24 cellular contexts compared by ENCODE assay signal in the genomic region with DNA sequence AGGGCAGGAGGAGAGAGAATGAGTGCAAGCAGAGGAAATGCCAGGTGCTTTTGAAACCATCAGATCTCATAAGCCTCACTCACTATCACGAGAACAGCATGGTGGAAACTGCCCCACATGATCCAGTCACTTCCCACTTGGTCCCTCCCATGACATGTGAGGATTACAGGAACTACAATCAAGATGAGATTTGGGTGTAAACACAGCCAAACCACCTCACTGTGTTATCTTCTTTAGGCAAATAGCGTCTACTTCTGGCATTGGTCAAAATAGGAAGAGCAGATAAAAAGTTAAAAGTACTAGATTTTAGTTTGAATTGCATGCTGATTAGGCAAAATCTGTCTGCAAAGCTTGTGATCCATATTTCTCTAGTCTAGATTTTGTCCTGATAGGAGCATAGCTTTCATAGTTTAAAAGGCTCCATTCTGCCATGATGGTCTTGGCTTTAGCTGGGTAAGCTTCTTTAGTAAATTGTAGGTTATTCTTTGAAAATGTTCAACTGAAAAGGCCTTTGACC.
"Had no signal": no experiment of that assay in that cellular context is flagged by ENCODE, and none has a peak within 500 bp of the region (broad histone marks: within the 10 kb centered on the region; RNA-seq: fewer than 3 reads in every experiment).

No MANE protein-coding gene starts in this region.

- FAIRE-seq: HTR-8/SVneo had no signal

- H3K9me3 ChIP-seq: Peyer's patch, SJCRH30 had no signal

- H3K27ac ChIP-seq: HL-60, PC-9, Peyer's patch, SJCRH30 had no signal

- H3K4me3 ChIP-seq: PC-9, Peyer's patch, SJCRH30 had no signal

- H3K4me2 ChIP-seq: PC-9 had no signal

- H3K27me3 ChIP-seq: Peyer's patch, SJCRH30 had no signal

- H3K27ac Mint-ChIP-seq: IgD-negative memory B cell had no signal

- H3K4me1 ChIP-seq: Peyer's patch, SJCRH30 had no signal

- H3K4me1 Mint-ChIP-seq: IgD-negative memory B cell had no signal

- H3K36me3 ChIP-seq: Peyer's patch, SJCRH30 had no signal

- DNase-seq: KBM-7; MV-4-11; NCI-H1048; NCI-H1105; NCI-H1417; NCI-H1436 treated with DMSO at 0.1 percent for 48 hours; NCI-H1694; NCI-H187 treated with DMSO at 0.1 percent for 48 hours; NCI-H2029 treated with DMSO at 0.1 percent for 48 hours; NCI-H2171 treated with DMSO at 0.1 percent for 48 hours; NCI-H345; NCI-H524; NCI-H526 treated with DMSO at 0.1 percent for 48 hours; NCI-H748 treated with DMSO at 0.1 percent for 48 hours; NK-92 treated with Interleukin-12 subunit alpha and Interleukin-12 subunit beta, amount 100 ng/mL, for 24 hours; PC-9; Peyer's patch; SHP77 treated with DMSO at 0.1 percent for 48 hours; SJCRH30 had no signal

- H3K4me3 Mint-ChIP-seq: IgD-negative memory B cell had no signal

- ATAC-seq: Right ventricle myocardium inferior, SK-N-SH treated with all-trans-retinoic acid at 6 μM for 48 hours had no signal

- H3K36me3 Mint-ChIP-seq: IgD-negative memory B cell had no signal
